Comparison of ENCODE assay signal across 26 cellular contexts in genomic region chr16:50591209-50591608, GRCh38. TPM values are rescaled to one million over a fixed set of nuclear protein-coding genes. Genes with fewer than 3 reads are reported as not detected.
DNase-seq lines count a peak whose midpoint lies in the region; ATAC-seq, FAIRE-seq and TF ChIP-seq lines count a peak whose summit lies in the region.
"Had no signal": no experiment of that assay in that cellular context is flagged by ENCODE, and none has a peak within 500 bp of the region (broad histone marks: within the 10 kb centered on the region; RNA-seq: fewer than 3 reads in every experiment).

No MANE protein-coding gene starts in this region.

- intact Hi-C loops in left cardiac atrium (cut with DNase I), result loop anchor here in 1 of 2 donors (10.0 kb wide), 1 partner anchor 214 kb away; no protein-coding TSS in a partner anchor
- intact Hi-C loops in Right ventricle myocardium inferior (cut with DNase I), result no loop called here
- intact Hi-C loops in pancreas (cut with DNase I), result no loop called here
- intact Hi-C loops in activated T-helper 1 cell treated with anti-CD3 and anti-CD28 coated beads, Interleukin-12 subunit alpha, Interleukin-12 subunit beta, Interleukin-2, Interleukin-4 antibody, amounts not matched to agents 30 ng/mL and 10 ng/mL and 1 ng/mL, durations not matched to agents 14 hours and 24 hours and 36 hours (cut with micrococcal nuclease), result no loop called here
- intact Hi-C loops in gastrocnemius medialis (cut with DNase I; ENCODE audit: low total_unique reads), result loop anchor here (5.0 kb wide), 1 partner anchor 76 kb away; no protein-coding TSS in a partner anchor

- DNase-seq in left cardiac atrium, result peak; percentile 7
- no peak for DNase-seq in Right ventricle myocardium inferior (ENCODE audit: missing footprints)
- no peak for DNase-seq in pancreas
- no peak for DNase-seq in activated effector memory CD4-positive, alpha-beta T cell treated with anti-CD3 and anti-CD28 coated beads, Interleukin-2, amount 50 U/mL, for 16 hours
- no peak for DNase-seq in HuH-7 (ENCODE audit: low spot score)
- no peak for DNase-seq in activated T-helper 1 cell treated with anti-CD3 and anti-CD28 coated beads, Interleukin-12 subunit alpha, Interleukin-12 subunit beta, Interleukin-2, Interleukin-4 antibody, amounts not matched to agents 30 ng/mL and 10 ng/mL and 1 ng/mL, durations not matched to agents 14 hours and 24 hours and 36 hours (ENCODE audit: low spot score)
- DNase-seq in gastrocnemius medialis, result no peak
- DNase-seq: activated CD8-positive, alpha-beta T cell treated with anti-CD3 and anti-CD28 coated beads, Interleukin-2, amount 10 ng/mL, durations not matched to agents 7 days and 5 days; activated effector memory CD4-positive, alpha-beta T cell treated with Interleukin-2 at 50 U/mL for 16 hours; CD4-positive, alpha-beta memory T cell; colonic mucosa; mesendoderm; MM.1S; NCI-H1436; NCI-H2107; NCI-H82; retina; stimulated activated CD4-positive, alpha-beta T cell treated with anti-CD3 and anti-CD28 coated beads, Interleukin-2, amount 100 ng/mL, for 24 hours had no signal

- TF ChIP-seq POLR2A in gastrocnemius medialis (IDR thresholded peaks at IDR 0.05), result no peak

- WGBS in pancreas, 2 donors, result 86 to 87% methylated on average over 6 of the region's 6 CpGs

- peak overlapping the region; percentile 40 for H3K27ac ChIP-seq in layer of hippocampus (ENCODE audit: low read depth, low read length)
- peak overlapping the region; percentile 23 to 73 (median 56) for H3K27ac ChIP-seq in pancreas
- H3K27ac ChIP-seq in gastrocnemius medialis, result no peak overlapping the region
- H3K27ac ChIP-seq: colonic mucosa, hepatocyte, KMS-11 had no signal

- in situ Hi-C loops in gastrocnemius medialis (cut with MboI; ENCODE audit: low sequenced_read_pairs in 4 of 4), result no loop called here

- peaks cover 14 to 18% (median 14%) of the 10 kb centered on the region in 3 donors for H3K4me1 ChIP-seq in pancreas
- peaks cover 0 to 3% of the 10 kb centered on the region in 2 donors for H3K4me1 ChIP-seq in gastrocnemius medialis
- H3K4me1 ChIP-seq: colonic mucosa had no signal

- H3K4me3 ChIP-seq in pancreas, result no peak overlapping the region
- H3K4me3 ChIP-seq in gastrocnemius medialis, result no peak overlapping the region
- H3K4me3 ChIP-seq: colonic mucosa, GM12878, hepatocyte, smooth muscle cell had no signal

- no peaks in the 10 kb centered on the region for H3K36me3 ChIP-seq in pancreas
- no peaks in the 10 kb centered on the region for H3K36me3 ChIP-seq in gastrocnemius medialis
- H3K36me3 ChIP-seq: colonic mucosa had no signal

- H3K4me3 Mint-ChIP-seq in activated T-helper 1 cell treated with anti-CD3 and anti-CD28 coated beads, Interleukin-12 subunit alpha, Interleukin-12 subunit beta, Interleukin-2, Interleukin-4 antibody, amounts not matched to agents 30 ng/mL and 10 ng/mL and 1 ng/mL, durations not matched to agents 14 hours and 24 hours and 36 hours, result no peak overlapping the region
- H3K4me3 Mint-ChIP-seq: activated CD8-positive, alpha-beta T cell treated with anti-CD3 and anti-CD28 coated beads, Interleukin-2, amount 10 ng/mL, durations not matched to agents 7 days and 5 days; CD4-positive, alpha-beta memory T cell had no signal

- peaks cover 17% of the 10 kb centered on the region for H3K4me1 Mint-ChIP-seq in activated T-helper 1 cell treated with anti-CD3 and anti-CD28 coated beads, Interleukin-12 subunit alpha, Interleukin-12 subunit beta, Interleukin-2, Interleukin-4 antibody, amounts not matched to agents 30 ng/mL and 10 ng/mL and 1 ng/mL, durations not matched to agents 14 hours and 24 hours and 36 hours (ENCODE audit: low read depth)

- no peaks in the 10 kb centered on the region for H3K27me3 Mint-ChIP-seq in activated T-helper 1 cell treated with anti-CD3 and anti-CD28 coated beads, Interleukin-12 subunit alpha, Interleukin-12 subunit beta, Interleukin-2, Interleukin-4 antibody, amounts not matched to agents 30 ng/mL and 10 ng/mL and 1 ng/mL, durations not matched to agents 14 hours and 24 hours and 36 hours (ENCODE audit: insufficient read depth)
- H3K27me3 Mint-ChIP-seq: CD4-positive, alpha-beta memory T cell had no signal

- H3K36me3 Mint-ChIP-seq in activated T-helper 1 cell treated with anti-CD3 and anti-CD28 coated beads, Interleukin-12 subunit alpha, Interleukin-12 subunit beta, Interleukin-2, Interleukin-4 antibody, amounts not matched to agents 30 ng/mL and 10 ng/mL and 1 ng/mL, durations not matched to agents 14 hours and 24 hours and 36 hours (ENCODE audit: low read depth), result no peaks in the 10 kb centered on the region

- ATAC-seq in left cardiac atrium (no peak), Right ventricle myocardium inferior (no peak), pancreas (no peak), gastrocnemius medialis (no peak)
- ATAC-seq: activated CD8-positive, alpha-beta T cell treated with anti-CD3 and anti-CD28 coated beads, Interleukin-2, amount 10 ng/mL, durations not matched to agents 7 days and 5 days; GM12878 had no signal

- H3K27ac Mint-ChIP-seq in activated T-helper 1 cell treated with anti-CD3 and anti-CD28 coated beads, Interleukin-12 subunit alpha, Interleukin-12 subunit beta, Interleukin-2, Interleukin-4 antibody, amounts not matched to agents 30 ng/mL and 10 ng/mL and 1 ng/mL, durations not matched to agents 14 hours and 24 hours and 36 hours, result no peak overlapping the region
- H3K27ac Mint-ChIP-seq: activated CD8-positive, alpha-beta T cell treated with anti-CD3 and anti-CD28 coated beads, Interleukin-2, amount 10 ng/mL, durations not matched to agents 7 days and 5 days had no signal

- no peak for TF ChIP-seq CTCF in pancreas (IDR thresholded peaks at IDR 0.05)
- TF ChIP-seq CTCF in gastrocnemius medialis (IDR thresholded peaks at IDR 0.05 in 4 of 5, conservative IDR thresholded peaks at IDR 0.05 in 1 of 5), result no peak

- peaks cover 4% of the 10 kb centered on the region for H3K9me3 Mint-ChIP-seq in activated T-helper 1 cell treated with anti-CD3 and anti-CD28 coated beads, Interleukin-12 subunit alpha, Interleukin-12 subunit beta, Interleukin-2, Interleukin-4 antibody, amounts not matched to agents 30 ng/mL and 10 ng/mL and 1 ng/mL, durations not matched to agents 14 hours and 24 hours and 36 hours

- H3K27me3 ChIP-seq in layer of hippocampus (ENCODE audit: control insufficient read depth, insufficient read depth, low read length) (no peaks in the 10 kb centered on the region), pancreas (no peaks in the 10 kb centered on the region), gastrocnemius medialis (no peaks in the 10 kb centered on the region)
- H3K27me3 ChIP-seq: colonic mucosa, hepatocyte had no signal

- no peak for FAIRE-seq in pancreas (lab: Jason Lieb, UNC)
- FAIRE-seq: frontal cortex, GM12878, TTC549, urothelium cell line had no signal

- H3K9me3 ChIP-seq in pancreas, result no peaks in the 10 kb centered on the region
- no peaks in the 10 kb centered on the region for H3K9me3 ChIP-seq in gastrocnemius medialis
- H3K9me3 ChIP-seq: colonic mucosa had no signal

RNA-seq across cellular contexts. Expression of gene NKD1, which starts 43.0 kb away (rescaled TPM):
- total RNA-seq in left cardiac atrium, result 1 to 10 TPM; 1.0 to 1.9 TPM
- total RNA-seq in Right ventricle myocardium inferior, result 0.43 TPM
- 1 to 10 TPM; 3.0 to 5.8 (median 5.1) TPM for total RNA-seq in pancreas
- polyA plus RNA-seq in pancreas, result 1 to 10 TPM in 1 of 2 donors, under 1 TPM in 1; 0.45 to 1.1 TPM
- total RNA-seq in activated T-helper 1 cell treated with anti-CD3 and anti-CD28 coated beads, Interleukin-12 subunit alpha, Interleukin-12 subunit beta, Interleukin-2, Interleukin-4 antibody, amounts not matched to agents 30 ng/mL and 10 ng/mL and 1 ng/mL, durations not matched to agents 14 hours and 24 hours and 36 hours, result 1.1 and 1.4 TPM in 2 replicates
- under 1 TPM; 0.10 to 0.75 (median 0.19) TPM for total RNA-seq in gastrocnemius medialis

Comparison
In these comparisons a context has a peak if more than half of its experiments do, and no peak if none do; other contexts are left out.
1. H3K27ac ChIP-seq: peak in layer of hippocampus (single experiment) and pancreas (4 of 4); none in gastrocnemius medialis (0 of 4).